16 cellular contexts compared by ENCODE assay signal in genomic region chr3:43747641-43748040, GRCh38. TPM values are rescaled to one million over a fixed set of nuclear protein-coding genes. Genes with fewer than 3 reads are reported as not detected.
DNase-seq lines count a peak whose midpoint lies in the region; ATAC-seq, FAIRE-seq and TF ChIP-seq lines count a peak whose summit lies in the region.
"Had no signal": no experiment of that assay in that cellular context is flagged by ENCODE, and none has a peak within 500 bp of the region (broad histone marks: within the 10 kb centered on the region; RNA-seq: fewer than 3 reads in every experiment).

No MANE protein-coding gene starts in this region.

- no peak for ATAC-seq in activated T-helper 17 cell treated with anti-CD3 and anti-CD28 coated beads, Interleukin-2, amount 50 U/mL, for 72 hours (replicated peaks)
- ATAC-seq in HG03175 (IDR thresholded peaks at IDR 0.05; ENCODE audit: unreplicated experiment) = no peak

- no peak overlapping the region for H3K27ac Mint-ChIP-seq in activated T-helper 17 cell treated with anti-CD3 and anti-CD28 coated beads, Interleukin-2, amount 50 U/mL, for 72 hours
- H3K27ac Mint-ChIP-seq: activated B cell treated with CpG ODN at 0.5 μM for 24 hours, CD14-positive monocyte had no signal

- dilution Hi-C loops in keratinocyte (cut with MboI; ENCODE audit: extremely low pct_ligation_motif_present, low sequenced_read_pairs) = no loop called here

- FAIRE-seq in keratinocyte (lab: Jason Lieb, UNC) = no peak
- FAIRE-seq: GM12892, islet of Langerhans had no signal

- H3K4me1 Mint-ChIP-seq in activated T-helper 17 cell treated with anti-CD3 and anti-CD28 coated beads, Interleukin-2, amount 50 U/mL, for 72 hours = no peaks in the 10 kb centered on the region
- H3K4me1 Mint-ChIP-seq: activated B cell treated with CpG ODN at 0.5 μM for 24 hours, CD14-positive monocyte had no signal

- TF ChIP-seq CTCF in keratinocyte (optimal IDR thresholded peaks at IDR 0.05 in 1 of 3, IDR thresholded peaks at IDR 0.05 in 1 of 3, conservative IDR thresholded peaks at IDR 0.05 in 1 of 3; ENCODE audit: extremely low read depth in 1 of 3, insufficient read depth in 2 of 3, low read length in 3 of 3) = no peak
- TF ChIP-seq CTCF in suprapubic skin (IDR thresholded peaks at IDR 0.05) = no peak

- H3K4me3 ChIP-seq in adipocyte (ENCODE audit: low read length) (no peak overlapping the region), keratinocyte (ENCODE audit: control insufficient read depth in 2 of 3, extremely low read depth in 1 of 3, insufficient read depth in 2 of 3, low read depth in 1 of 3, low read length in 3 of 3) (no peak overlapping the region), suprapubic skin (no peak overlapping the region)
- H3K4me3 ChIP-seq: testis had no signal

- DNase-seq in HCEC 1CT = peak; percentile 72
- DNase-seq in adipocyte (ENCODE audit: low read depth) = no peak
- no peak for DNase-seq in keratinocyte (ENCODE audit: low read depth, low spot score)
- no peak for DNase-seq in suprapubic skin (ENCODE audit: low spot score in 2 of 2)
- no peak for DNase-seq in germinal center (ENCODE audit: low spot score)
- DNase-seq in mucosa of gallbladder (ENCODE audit: low spot score) = no peak
- DNase-seq: activated B cell treated with CpG ODN at 0.5 μM for 24 hours; activated naive CD4-positive, alpha-beta T cell; effector memory CD4-positive, alpha-beta T cell; NCI-H1105; testis had no signal

- H2AFZ ChIP-seq in keratinocyte (ENCODE audit: control insufficient read depth, low read length) = peak overlapping the region; percentile 20

- H3K4me3 Mint-ChIP-seq in activated T-helper 17 cell treated with anti-CD3 and anti-CD28 coated beads, Interleukin-2, amount 50 U/mL, for 72 hours = no peak overlapping the region
- H3K4me3 Mint-ChIP-seq: activated B cell treated with CpG ODN at 0.5 μM for 24 hours, CD14-positive monocyte had no signal

- no peaks in the 10 kb centered on the region for H3K79me2 ChIP-seq in keratinocyte (ENCODE audit: control insufficient read depth, insufficient read depth, low read length)

- TF ChIP-seq POLR2A in suprapubic skin (IDR thresholded peaks at IDR 0.05) = no peak

- no peaks in the 10 kb centered on the region for H3K27me3 ChIP-seq in adipocyte (replicated peaks; ENCODE audit: control insufficient read depth, insufficient read depth, low read length)
- H3K27me3 ChIP-seq in keratinocyte (ENCODE audit: control insufficient read depth, extremely low read depth, insufficient read depth, low read length) = no peaks in the 10 kb centered on the region
- no peaks in the 10 kb centered on the region for H3K27me3 ChIP-seq in suprapubic skin
- H3K27me3 ChIP-seq: testis had no signal

- no peaks in the 10 kb centered on the region for H3K36me3 ChIP-seq in adipocyte (ENCODE audit: control insufficient read depth, insufficient read depth, low read length, severe bottlenecking)
- no peaks in the 10 kb centered on the region for H3K36me3 ChIP-seq in keratinocyte (ENCODE audit: control insufficient read depth in 2 of 2, extremely low read depth in 1 of 2, insufficient read depth in 2 of 2, low read length in 2 of 2)
- no peaks in the 10 kb centered on the region for H3K36me3 ChIP-seq in suprapubic skin

- H3K9me3 Mint-ChIP-seq in activated T-helper 17 cell treated with anti-CD3 and anti-CD28 coated beads, Interleukin-2, amount 50 U/mL, for 72 hours = peaks cover 3% of the 10 kb centered on the region

- no peak overlapping the region for H3K4me2 ChIP-seq in keratinocyte (ENCODE audit: control insufficient read depth, extremely low read depth, insufficient read depth, low read depth, low read length)

- H3K9ac ChIP-seq in adipocyte (ENCODE audit: low read length) (peak overlapping the region; percentile 13), keratinocyte (ENCODE audit: control insufficient read depth, extremely low read depth, insufficient read depth, low read length) (no peak overlapping the region)

- H3K9me3 ChIP-seq in adipocyte (ENCODE audit: control insufficient read depth, low read length) (no peaks in the 10 kb centered on the region), keratinocyte (ENCODE audit: control insufficient read depth, low read depth, low read length) (no peaks in the 10 kb centered on the region), suprapubic skin (peaks cover 7% of the 10 kb centered on the region)
- H3K9me3 ChIP-seq: testis had no signal

- no peaks in the 10 kb centered on the region for H3K27me3 Mint-ChIP-seq in activated T-helper 17 cell treated with anti-CD3 and anti-CD28 coated beads, Interleukin-2, amount 50 U/mL, for 72 hours

- 56% methylated on average over 6 of the region's 6 CpGs for WGBS in suprapubic skin

- H3K36me3 Mint-ChIP-seq in activated T-helper 17 cell treated with anti-CD3 and anti-CD28 coated beads, Interleukin-2, amount 50 U/mL, for 72 hours (ENCODE audit: low read depth) = no peaks in the 10 kb centered on the region
- H3K36me3 Mint-ChIP-seq: CD14-positive monocyte had no signal

- H3K4me1 ChIP-seq in adipocyte (ENCODE audit: control insufficient read depth, insufficient read depth, low read length) (peaks cover 39% of the 10 kb centered on the region), keratinocyte (ENCODE audit: control insufficient read depth, extremely low read depth, insufficient read depth, low read length) (peaks cover 11% of the 10 kb centered on the region), suprapubic skin (peaks cover 2% of the 10 kb centered on the region)
- H3K4me1 ChIP-seq: testis had no signal

- no peaks in the 10 kb centered on the region for H4K20me1 ChIP-seq in keratinocyte (ENCODE audit: control insufficient read depth, extremely low read depth, insufficient read depth, low read length)

- no peak for TF ChIP-seq EP300 in suprapubic skin (IDR thresholded peaks at IDR 0.05)

- H3K27ac ChIP-seq in keratinocyte (ENCODE audit: control insufficient read depth, insufficient read depth, low read length) (no peak overlapping the region), suprapubic skin (peak overlapping the region; percentile 29)
- H3K27ac ChIP-seq: testis had no signal

- H3K9me1 ChIP-seq in keratinocyte (ENCODE audit: control insufficient read depth, extremely low read depth, insufficient read depth, low read length) = no peaks in the 10 kb centered on the region

RNA-seq across cellular contexts. Expression of gene ABHD5, which starts 56.9 kb away (rescaled TPM):
- 22.7 to 26.8 TPM (median 22.8 TPM) in 3 replicates for polyA plus RNA-seq in keratinocyte
- 37.3 TPM for polyA plus RNA-seq in keratinocyte (2011; ENCODE audit: low read depth)
- 13.1 and 28.1 TPM in 2 replicates for polyA plus RNA-seq in keratinocyte (2011; cell fraction: cytosol; rRNA removed)
- polyA plus RNA-seq in keratinocyte (2011; cell fraction: nucleus; rRNA removed) = 14.3 and 19.7 TPM in 2 replicates
- polyA plus RNA-seq in keratinocyte (2012; ENCODE audit: low replicate concordance) = 16.3 and 57.4 TPM in 2 replicates
- polyA minus RNA-seq in keratinocyte = 11.1 to 23.9 TPM (median 22.1 TPM) in 3 replicates
- 19.8 TPM for polyA minus RNA-seq in keratinocyte (2011; cell fraction: cytosol; rRNA and poly(A)+ RNA removed)
- polyA minus RNA-seq in keratinocyte (2011; cell fraction: nucleus; rRNA and poly(A)+ RNA removed) = 7.1 and 13.7 TPM in 2 replicates
- total RNA-seq in suprapubic skin (100 to 1,000 TPM in 1 of 4 donors, 10 to 100 TPM in 3; 62.7 to 130 (median 88.3) TPM), mucosa of gallbladder (19.7 TPM)
- total RNA-seq in activated T-helper 17 cell treated with anti-CD3 and anti-CD28 coated beads, Interleukin-2, amount 50 U/mL, for 72 hours = 10 to 100 TPM in 1 of 2 donors, 1 to 10 TPM in 1; 8.3 to 17.3 TPM
